ENCODE assay signal across 19 cellular contexts in the genomic region with DNA sequence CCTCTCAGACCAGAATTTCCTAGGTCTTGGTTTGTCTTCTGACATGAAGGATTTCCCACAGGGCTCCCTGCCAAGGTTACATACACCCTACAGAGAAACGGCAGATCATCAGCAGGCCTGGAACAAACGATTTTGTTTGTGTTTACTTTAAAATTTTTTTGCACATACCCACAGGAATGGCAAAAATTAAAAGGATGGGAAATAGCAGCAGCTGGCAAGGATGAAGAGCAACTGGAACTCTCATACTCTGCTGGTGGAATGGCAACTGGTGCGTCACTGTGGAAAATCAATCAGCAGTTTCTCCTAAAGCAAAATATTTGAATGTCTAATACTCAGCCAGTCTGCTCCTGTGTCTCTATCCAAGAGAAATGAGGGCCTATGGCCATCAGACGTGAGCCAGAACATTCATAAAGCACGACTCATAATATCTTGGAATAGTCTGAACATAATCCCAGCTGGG. TPM values are rescaled to one million over a fixed set of nuclear protein-coding genes. Genes with fewer than 3 reads are reported as not detected.
DNase-seq lines count a peak whose midpoint lies in the region; ATAC-seq, FAIRE-seq and TF ChIP-seq lines count a peak whose summit lies in the region.
"Had no signal": no experiment of that assay in that cellular context is flagged by ENCODE, and none has a peak within 500 bp of the region (broad histone marks: within the 10 kb centered on the region; RNA-seq: fewer than 3 reads in every experiment).

No MANE protein-coding gene starts in this region.

- H3K79me2 ChIP-seq in neural progenitor cell (ENCODE audit: low read depth), result peaks cover 77% of the 10 kb centered on the region

- POLR2A ChIA-PET in AG04449 (lab: Yijun Ruan, JAX), result interaction anchor here (1.7 kb wide), 1 partner anchor 24 kb away, joined by 4 read pairs; no protein-coding TSS in a partner anchor

- no peak overlapping the region for H3K4me2 ChIP-seq in neural progenitor cell

- peaks cover 2% of the 10 kb centered on the region for H3K36me3 Mint-ChIP-seq in neural progenitor cell
- H3K36me3 Mint-ChIP-seq: brain; naive thymus-derived CD4-positive, alpha-beta T cell had no signal

- DNase-seq in AG04449 (ENCODE audit: low read depth, low spot score), result peak; percentile 84
- DNase-seq in HTR-8/SVneo (ENCODE audit: insufficient read length, low spot score), result peak; percentile 41
- peak; percentile 22 for DNase-seq in amniotic stem cell (lab: John Stamatoyannopoulos, UW)
- DNase-seq in glomerular visceral epithelial cell (ENCODE audit: extremely low spot score), result peak; percentile 64
- DNase-seq in cortex of kidney (lab: John Stamatoyannopoulos, UW), result no peak
- no peak for DNase-seq in neural progenitor cell (ENCODE audit: low spot score)
- DNase-seq in caudate nucleus (lab: John Stamatoyannopoulos, UW), result no peak
- DNase-seq: activated T-cell treated with anti-CD3 and anti-CD28 coated beads, Interleukin-2, amount 50 U/mL, for 1 hour; naive thymus-derived CD4-positive, alpha-beta T cell; SHP77; tibial artery had no signal

- no peak overlapping the region for H3K9ac ChIP-seq in neural progenitor cell

- no peak overlapping the region for H2AFZ ChIP-seq in neural progenitor cell (replicated peaks)

- H3K27ac ChIP-seq in neural progenitor cell, result no peak overlapping the region
- H3K27ac ChIP-seq in caudate nucleus (ENCODE audit: low read depth, low read length), result no peak overlapping the region
- H3K27ac ChIP-seq: esophagus muscularis mucosa, tibial artery had no signal

- no peak for FAIRE-seq in HTR-8/SVneo (lab: Jason Lieb, UNC)
- FAIRE-seq: G401.6, keratinocyte had no signal

- CTCF ChIA-PET in AG04449 (lab: Yijun Ruan, JAX), result no interaction called here

- no peak overlapping the region for H3K4me3 Mint-ChIP-seq in neural progenitor cell
- H3K4me3 Mint-ChIP-seq: B cell; brain; naive thymus-derived CD4-positive, alpha-beta T cell had no signal

- H3K36me3 ChIP-seq in neural progenitor cell, result no peaks in the 10 kb centered on the region
- H3K36me3 ChIP-seq: esophagus muscularis mucosa, tibial artery had no signal

- peaks cover 9% of the 10 kb centered on the region for H3K4me1 Mint-ChIP-seq in neural progenitor cell

- H3K27me3 ChIP-seq in neural progenitor cell, result no peaks in the 10 kb centered on the region

- H3K4me3 ChIP-seq in AG04449 (ENCODE audit: low read depth, low read length) (no peak overlapping the region), neural progenitor cell (no peak overlapping the region)
- H3K4me3 ChIP-seq: esophagus muscularis mucosa, tibial artery had no signal

- TF ChIP-seq CTCF in AG04449 (IDR thresholded peaks at IDR 0.05; ENCODE audit: insufficient read depth, low read length, missing control alignments) (no peak), neural progenitor cell (IDR thresholded peaks at IDR 0.05) (no peak)

- H3F3A ChIP-seq in neural progenitor cell (ENCODE audit: low read depth), result no peaks in the 10 kb centered on the region

- H3K9me3 ChIP-seq in neural progenitor cell (ENCODE audit: low read depth), result no peaks in the 10 kb centered on the region
- H3K9me3 ChIP-seq: esophagus muscularis mucosa, tibial artery had no signal

- H3K27me3 Mint-ChIP-seq in neural progenitor cell (ENCODE audit: insufficient read depth, low read depth), result peaks cover 2% of the 10 kb centered on the region

- H3K4me1 ChIP-seq in neural progenitor cell, result peaks cover 12% of the 10 kb centered on the region
- H3K4me1 ChIP-seq: esophagus muscularis mucosa, tibial artery had no signal

- ATAC-seq in HG03457 (IDR thresholded peaks at IDR 0.05; ENCODE audit: unreplicated experiment), result no peak
- ATAC-seq: activated CD4-positive, CD25-positive, alpha-beta regulatory T cell treated with anti-CD3 and anti-CD28 coated beads, Interleukin-2, amount 50 U/mL, for 24 hours; naive thymus-derived CD4-positive, alpha-beta T cell; sciatic nerve had no signal

- peaks cover 4% of the 10 kb centered on the region for H3K9me3 Mint-ChIP-seq in neural progenitor cell
- H3K9me3 Mint-ChIP-seq: brain; naive thymus-derived CD4-positive, alpha-beta T cell had no signal

- H3K27ac Mint-ChIP-seq in neural progenitor cell, result no peak overlapping the region
- H3K27ac Mint-ChIP-seq: B cell; brain; naive thymus-derived CD4-positive, alpha-beta T cell had no signal

- peaks cover 16% of the 10 kb centered on the region for H4K20me1 ChIP-seq in neural progenitor cell (ENCODE audit: low read depth)

RNA-seq across cellular contexts. Expression of gene BAIAP2L1, which starts 6.5 kb away (rescaled TPM):
- total RNA-seq in neural progenitor cell (ENCODE audit: low replicate concordance), result 29.5 and 35.1 TPM in 2 replicates

Comparison
In these comparisons a context has a peak if more than half of its experiments do, and no peak if none do; other contexts are left out.
1. DNase-seq: peak in AG04449 (single experiment), HTR-8/SVneo (single experiment), amniotic stem cell (single experiment) and glomerular visceral epithelial cell (single experiment); none in cortex of kidney (single experiment), neural progenitor cell (single experiment) and caudate nucleus (0 of 61).